In genomic region chr16:67883872-67884261, GRCh38 we compare ENCODE assay signal across 8 cellular contexts. TPM values are rescaled to one million over a fixed set of nuclear protein-coding genes. Genes with fewer than 3 reads are reported as not detected.
DNase-seq lines count a peak whose midpoint lies in the region; ATAC-seq and TF ChIP-seq lines count a peak whose summit lies in the region.

No MANE protein-coding gene starts in this region.

- WGBS in sigmoid colon, 2 donors, result 55 to 62% methylated on average over 11 of the region's 11 CpGs

- H3K9me3 ChIP-seq in sigmoid colon, result no peaks in the 10 kb centered on the region

- H3K4me3 ChIP-seq in sigmoid colon, result no peak overlapping the region

- peak; percentile 91 for TF ChIP-seq CTCF in GM13977 (IDR thresholded peaks at IDR 0.05; ENCODE audit: extremely low read depth, insufficient read depth, missing control alignments)
- TF ChIP-seq CTCF in glutamatergic neuron (IDR thresholded peaks at IDR 0.05; ENCODE audit: partially characterized antibody, unreplicated experiment), result peak; percentile 93
- peak; percentile 76 to 91 (median 86) for TF ChIP-seq CTCF in sigmoid colon (IDR thresholded peaks at IDR 0.05)

- H3K27ac ChIP-seq in sigmoid colon, result peak overlapping the region; percentile 64 to 70 (median 68)

- no peaks in the 10 kb centered on the region for H3K36me3 Mint-ChIP-seq in glutamatergic neuron (ENCODE audit: unreplicated experiment)

- H3K36me3 ChIP-seq in sigmoid colon, result peaks cover 45 to 53% (median 47%) of the 10 kb centered on the region in 4 donors

- H3K9me3 Mint-ChIP-seq in glutamatergic neuron (ENCODE audit: unreplicated experiment), result peaks cover 8% of the 10 kb centered on the region

- no peak for TF ChIP-seq EP300 in sigmoid colon (IDR thresholded peaks at IDR 0.05)

- DNase-seq in A172 (ENCODE audit: low spot score) (peak; percentile 20), GM13977 (ENCODE audit: low spot score) (peak; percentile 91), RPMI7951 (ENCODE audit: low read depth) (peak; percentile 27), activated gamma-delta T cell (lab: John Stamatoyannopoulos, UW) (peak; percentile 43), glutamatergic neuron (peak; percentile 75), sigmoid colon (peak; percentile 80), GDM1 (lab: John Stamatoyannopoulos, UW) (no peak)

- intact Hi-C loops in sigmoid colon (cut with DNase I), result loop anchor here (1.0 to 5.0 kb wide), 3 partner anchors 37 to 158 kb away; partner anchors contain the start of genes CENPT and NUTF2

- peaks cover 7% of the 10 kb centered on the region for H3K4me1 Mint-ChIP-seq in glutamatergic neuron (ENCODE audit: low read depth, unreplicated experiment)

- in situ Hi-C loops in GM13977 (cut with MboI; ENCODE audit: low pct_unique_long_range_greater_than_20kb, low sequenced_read_pairs, unreplicated experiment), result no loop called here

- TF ChIP-seq POLR2A in sigmoid colon (IDR thresholded peaks at IDR 0.05), result no peak

- no peaks in the 10 kb centered on the region for H3K27me3 ChIP-seq in sigmoid colon

- peaks cover 5% of the 10 kb centered on the region for H3K27me3 Mint-ChIP-seq in glutamatergic neuron (ENCODE audit: unreplicated experiment)

- H3K27ac Mint-ChIP-seq in glutamatergic neuron (ENCODE audit: unreplicated experiment), result no peak overlapping the region

- no peak for ATAC-seq in GM21381 (IDR thresholded peaks at IDR 0.05; ENCODE audit: unreplicated experiment)

- H3K4me1 ChIP-seq in sigmoid colon, result peaks cover 0 to 13% (median 9%) of the 10 kb centered on the region in 4 donors

- H3K4me3 Mint-ChIP-seq in glutamatergic neuron (ENCODE audit: unreplicated experiment), result no peak overlapping the region

RNA-seq across cellular contexts. Expression of gene NRN1L, which starts 0.8 kb away (rescaled TPM):
- total RNA-seq in A172 (2014; rRNA removed; shearing (Covaris generic)), result not detected in 2 replicates
- 1.3 TPM in 1 of 2 replicates, not detected in the other for total RNA-seq in RPMI7951 (2014; rRNA removed; shearing (Covaris generic))
- 1.0 TPM for total RNA-seq in glutamatergic neuron (ENCODE audit: unreplicated experiment)
- not detected for total RNA-seq in sigmoid colon
- polyA plus RNA-seq in sigmoid colon, result 1 to 10 TPM in 1 of 3 donors, not detected in 2; 1.1 TPM

RNA-seq across cellular contexts. Expression of gene PSKH1, which starts 9.2 kb away (rescaled TPM):
- 3.3 and 3.5 TPM in 2 replicates for total RNA-seq in A172 (2014; rRNA removed; shearing (Covaris generic))
- total RNA-seq in RPMI7951 (2014; rRNA removed; shearing (Covaris generic)), result 4.7 and 5.5 TPM in 2 replicates
- total RNA-seq in glutamatergic neuron (ENCODE audit: unreplicated experiment), result 27.9 TPM
- 10 to 100 TPM; 13.9 to 20.8 (median 17.2) TPM for total RNA-seq in sigmoid colon
- 10 to 100 TPM; 22.2 to 29.2 (median 26.8) TPM for polyA plus RNA-seq in sigmoid colon

RNA-seq across cellular contexts. Expression of gene EDC4, which starts 11.0 kb away (rescaled TPM):
- 31.8 and 50.7 TPM in 2 replicates for total RNA-seq in A172 (2014; rRNA removed; shearing (Covaris generic))
- 39.7 and 42.4 TPM in 2 replicates for total RNA-seq in RPMI7951 (2014; rRNA removed; shearing (Covaris generic))
- total RNA-seq in glutamatergic neuron (ENCODE audit: unreplicated experiment) (142 TPM), sigmoid colon (10 to 100 TPM; 24.5 to 42.4 (median 32.2) TPM)
- 10 to 100 TPM; 28.8 to 48.9 (median 42.3) TPM for polyA plus RNA-seq in sigmoid colon

RNA-seq across cellular contexts. Expression of gene CENPT, which starts 36.4 kb away (rescaled TPM):
- total RNA-seq in A172 (2014; rRNA removed; shearing (Covaris generic)), result 25.5 and 27.9 TPM in 2 replicates
- 28.5 and 31.2 TPM in 2 replicates for total RNA-seq in RPMI7951 (2014; rRNA removed; shearing (Covaris generic))
- total RNA-seq in glutamatergic neuron (ENCODE audit: unreplicated experiment) (153 TPM), sigmoid colon (10 to 100 TPM; 27.5 to 53.7 (median 41.8) TPM)
- 10 to 100 TPM in 2 of 3 donors, 1 to 10 TPM in 1; 9.6 to 38.3 (median 19.0) TPM for polyA plus RNA-seq in sigmoid colon

RNA-seq across cellular contexts. Expression of gene NUTF2, which starts 37.1 kb away (rescaled TPM):
- total RNA-seq in A172 (2014; rRNA removed; shearing (Covaris generic)), result 68.5 and 72.4 TPM in 2 replicates
- 392 and 459 TPM in 2 replicates for total RNA-seq in RPMI7951 (2014; rRNA removed; shearing (Covaris generic))
- total RNA-seq in glutamatergic neuron (ENCODE audit: unreplicated experiment) (196 TPM), sigmoid colon (100 to 1,000 TPM in 1 of 4 donors, 10 to 100 TPM in 3; 50.8 to 106 (median 85.4) TPM)
- 100 to 1,000 TPM in 1 of 3 donors, 10 to 100 TPM in 2; 93.8 to 115 (median 99.7) TPM for polyA plus RNA-seq in sigmoid colon
